ENCODE assay signal across 18 cellular contexts in genomic region chr3:189897406-189897805, GRCh38.
DNase-seq lines count a peak whose midpoint lies in the region; ATAC-seq, FAIRE-seq and TF ChIP-seq lines count a peak whose summit lies in the region.
"Had no signal": no experiment of that assay in that cellular context is flagged by ENCODE, and none has a peak within 500 bp of the region (broad histone marks: within the 10 kb centered on the region; RNA-seq: fewer than 3 reads in every experiment).

No MANE protein-coding gene starts in this region.

- FAIRE-seq in H54 (lab: Jason Lieb, UNC) (peak; percentile 83), RCC 7860 (lab: Jason Lieb, UNC) (peak; percentile 18)
- FAIRE-seq: A204.1, GM12878, GM19239 had no signal

- ATAC-seq in foreskin keratinocyte (no peak), HG02970 (IDR thresholded peaks at IDR 0.05; ENCODE audit: low FRiP score, unreplicated experiment) (no peak)
- ATAC-seq: GM12878, GM23338, HCT116 had no signal

- TF ChIP-seq CTCF in foreskin keratinocyte (conservative IDR thresholded peaks at IDR 0.05) (no peak), BE2C (IDR thresholded peaks at IDR 0.05; ENCODE audit: low read depth, low read length) (no peak)

- H3K27me3 ChIP-seq in foreskin keratinocyte (no peaks in the 10 kb centered on the region), BE2C (no peaks in the 10 kb centered on the region)
- H3K27me3 ChIP-seq: BLaER1 had no signal

- H3K9me3 ChIP-seq in BE2C = no peaks in the 10 kb centered on the region; the same call in 1 of the 2 replicates

- peak overlapping the region; percentile 96 for H3K27ac ChIP-seq in foreskin keratinocyte
- H3K27ac ChIP-seq: BLaER1 had no signal

- H3K4me1 ChIP-seq in foreskin keratinocyte (peaks cover 62% of the 10 kb centered on the region), BE2C (no peaks in the 10 kb centered on the region)

- H3K36me3 ChIP-seq in BE2C = no peaks in the 10 kb centered on the region
- H3K36me3 ChIP-seq: BLaER1 had no signal

- no peak overlapping the region for H3K4me3 ChIP-seq in BE2C (ENCODE audit: low read depth, low read length)
- H3K4me3 ChIP-seq: BLaER1, GM12878, GM23338 had no signal

- no peak for TF ChIP-seq POLR2A in H54 (IDR thresholded peaks at IDR 0.05; ENCODE audit: low read depth, low read length)

- DNase-seq in H54 (ENCODE audit: insufficient read length, low spot score) (no peak), RCC 7860 (ENCODE audit: low spot score) (no peak), foreskin keratinocyte (no peak), ecto neural progenitor cell (ENCODE audit: low spot score) (no peak), BE2C (no peak), GM19240 (ENCODE audit: insufficient read length, low spot score) (no peak)
- DNase-seq: AML-193; CD4-positive, alpha-beta memory T cell; DMS79 treated with DMSO at 0.1 percent for 48 hours; GF-D8; H7 had no signal
